Comparison of ENCODE assay signal across 13 cellular contexts in genomic region chr2:113528904-113529303, GRCh38. TPM values are rescaled to one million over a fixed set of nuclear protein-coding genes. Genes with fewer than 3 reads are reported as not detected.
DNase-seq lines count a peak whose midpoint lies in the region; ATAC-seq lines count a peak whose summit lies in the region.
"Not testable (repeated sequence)": the region's sequence is repeated elsewhere in the genome, so short reads cannot be mapped to it uniquely, and the experiment has no call there.
"Had no signal": no experiment of that assay in that cellular context is flagged by ENCODE, and none has a peak within 500 bp of the region (broad histone marks: within the 10 kb centered on the region; RNA-seq: fewer than 3 reads in every experiment).

No MANE protein-coding gene starts in this region.

- not testable (repeated sequence) for H3K27me3 ChIP-seq in aorta (ENCODE audit: control insufficient read depth in 1 of 2, insufficient read depth in 2 of 2, low read length in 1 of 2)

- H3K36me3 ChIP-seq in aorta (ENCODE audit: control insufficient read depth in 1 of 2, insufficient read depth in 2 of 2, low read length in 1 of 2), result not testable (repeated sequence)

- H3K4me1 ChIP-seq in aorta (ENCODE audit: control insufficient read depth in 1 of 2, insufficient read depth in 2 of 2, low read length in 2 of 2), result not testable (repeated sequence)

- 20 to 53% methylated on average over 3 of the region's 3 CpGs for WGBS in aorta, 2 donors

- H3K9me3 ChIP-seq in aorta (ENCODE audit: control insufficient read depth, low read length), result not testable (repeated sequence)

- intact Hi-C loops in Right ventricle myocardium inferior (cut with DNase I); Right ventricle myocardium superior (cut with DNase I); left ventricle myocardium superior (cut with micrococcal nuclease); sciatic nerve (cut with DNase I); aorta (cut with DNase I): not testable (repeated sequence)

- peak; percentile 38 for ATAC-seq in Right ventricle myocardium inferior
- ATAC-seq in Right ventricle myocardium superior (ENCODE audit: poor library complexity), result peak; percentile 45
- peak; percentile 37 for ATAC-seq in left ventricle myocardium superior
- peak; percentile 91 for ATAC-seq in sciatic nerve
- peak; percentile 12 for ATAC-seq in aorta (ENCODE audit: low FRiP score)

- H3K4me3 ChIP-seq in aorta (ENCODE audit: low read length in 2 of 2), result not testable (repeated sequence)

- H3K27ac ChIP-seq in aorta (ENCODE audit: low read depth in 1 of 2, low read length in 2 of 2), result not testable (repeated sequence)

- DNase-seq in Right ventricle myocardium inferior (ENCODE audit: missing footprints); Right ventricle myocardium superior; left ventricle myocardium superior; sciatic nerve (ENCODE audit: low spot score); aorta: not testable (repeated sequence)

RNA-seq across cellular contexts. Expression of gene FOXD4L1, which starts 30.4 kb away (rescaled TPM):
- total RNA-seq in Right ventricle myocardium inferior, result not detected
- total RNA-seq in Right ventricle myocardium superior, result not detected
- total RNA-seq in left ventricle myocardium superior, result not detected
- not detected for total RNA-seq in sciatic nerve
- under 1 TPM; 0.16 to 0.27 TPM for total RNA-seq in aorta
- polyA plus RNA-seq in aorta, result under 1 TPM in 1 of 2 donors, not detected in 1; 0.10 TPM
- total RNA-seq: A172; A673; CD4-positive, alpha-beta T cell; CD4-positive, CD25-positive, alpha-beta regulatory T cell; CD8-positive, alpha-beta T cell had no signal
- polyA plus RNA-seq: CD14-positive monocyte; CD4-positive, alpha-beta memory T cell; CD8-positive, alpha-beta memory T cell had no signal

Comparison
In these comparisons a context has a peak if more than half of its experiments do, and no peak if none do; other contexts are left out.
1. ATAC-seq: peak in every context shown above with its lines; median percentile 91 in sciatic nerve; 45 in Right ventricle myocardium superior; 38 in Right ventricle myocardium inferior; 37 in left ventricle myocardium superior; 12 in aorta.